8 cellular contexts compared by ENCODE assay signal in the genomic region with DNA sequence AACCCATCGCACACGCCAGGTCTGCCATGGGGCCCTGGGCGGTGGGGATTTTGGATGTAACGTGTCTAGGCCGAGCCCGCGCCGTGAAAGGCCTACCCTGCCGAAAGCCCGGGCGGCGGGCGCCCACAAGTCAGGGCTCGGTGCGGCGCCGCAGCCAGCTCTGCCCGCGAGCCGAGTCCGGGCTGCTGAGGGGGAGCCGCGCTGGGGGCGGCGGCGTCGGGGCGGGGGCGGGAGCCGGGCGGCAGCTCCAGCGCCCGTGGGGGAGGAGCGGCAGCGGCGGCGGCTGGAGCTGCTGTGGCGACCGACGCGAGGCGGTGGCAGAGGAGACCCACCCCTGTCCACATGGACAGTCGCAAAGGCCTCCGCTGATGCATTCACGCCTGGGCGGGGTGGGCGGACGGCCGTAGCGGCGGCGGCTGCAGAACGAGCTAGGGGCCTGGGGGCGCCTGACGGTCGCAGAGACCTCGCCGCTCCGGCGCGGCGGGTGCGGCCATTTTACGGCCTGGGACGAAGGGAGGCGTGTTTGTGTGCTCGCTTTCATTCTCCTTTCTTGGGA. TPM values are rescaled to one million over a fixed set of nuclear protein-coding genes. Genes with fewer than 3 reads are reported as not detected.
DNase-seq lines count a peak whose midpoint lies in the region; ATAC-seq and TF ChIP-seq lines count a peak whose summit lies in the region.

A gene with protein sequence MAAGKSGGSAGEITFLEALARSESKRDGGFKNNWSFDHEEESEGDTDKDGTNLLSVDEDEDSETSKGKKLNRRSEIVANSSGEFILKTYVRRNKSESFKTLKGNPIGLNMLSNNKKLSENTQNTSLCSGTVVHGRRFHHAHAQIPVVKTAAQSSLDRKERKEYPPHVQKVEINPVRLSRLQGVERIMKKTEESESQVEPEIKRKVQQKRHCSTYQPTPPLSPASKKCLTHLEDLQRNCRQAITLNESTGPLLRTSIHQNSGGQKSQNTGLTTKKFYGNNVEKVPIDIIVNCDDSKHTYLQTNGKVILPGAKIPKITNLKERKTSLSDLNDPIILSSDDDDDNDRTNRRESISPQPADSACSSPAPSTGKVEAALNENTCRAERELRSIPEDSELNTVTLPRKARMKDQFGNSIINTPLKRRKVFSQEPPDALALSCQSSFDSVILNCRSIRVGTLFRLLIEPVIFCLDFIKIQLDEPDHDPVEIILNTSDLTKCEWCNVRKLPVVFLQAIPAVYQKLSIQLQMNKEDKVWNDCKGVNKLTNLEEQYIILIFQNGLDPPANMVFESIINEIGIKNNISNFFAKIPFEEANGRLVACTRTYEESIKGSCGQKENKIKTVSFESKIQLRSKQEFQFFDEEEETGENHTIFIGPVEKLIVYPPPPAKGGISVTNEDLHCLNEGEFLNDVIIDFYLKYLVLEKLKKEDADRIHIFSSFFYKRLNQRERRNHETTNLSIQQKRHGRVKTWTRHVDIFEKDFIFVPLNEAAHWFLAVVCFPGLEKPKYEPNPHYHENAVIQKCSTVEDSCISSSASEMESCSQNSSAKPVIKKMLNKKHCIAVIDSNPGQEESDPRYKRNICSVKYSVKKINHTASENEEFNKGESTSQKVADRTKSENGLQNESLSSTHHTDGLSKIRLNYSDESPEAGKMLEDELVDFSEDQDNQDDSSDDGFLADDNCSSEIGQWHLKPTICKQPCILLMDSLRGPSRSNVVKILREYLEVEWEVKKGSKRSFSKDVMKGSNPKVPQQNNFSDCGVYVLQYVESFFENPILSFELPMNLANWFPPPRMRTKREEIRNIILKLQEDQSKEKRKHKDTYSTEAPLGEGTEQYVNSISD (plus strand): TSS at position 273 of the 556 bp plus-strand sequence. CDS start 645 bp downstream, outside the sequence.

- no peaks in the 10 kb centered on the region for H3K36me3 ChIP-seq in right lobe of liver

- intact Hi-C loops in right lobe of liver (cut with DNase I), result no loop called here

- ATAC-seq in GM18909 (IDR thresholded peaks at IDR 0.05; ENCODE audit: poor library complexity, unreplicated experiment) (peak; percentile 71), HG03139 (IDR thresholded peaks at IDR 0.05; ENCODE audit: unreplicated experiment) (peak; percentile 67), right lobe of liver (peak; percentile 91 to 96 (median 93))

- H3K4me3 ChIP-seq in right lobe of liver, result peak within 1 kb of the TSS; percentile 77 to 90 (median 81)

- no peak for TF ChIP-seq CTCF in right lobe of liver (IDR thresholded peaks at IDR 0.05)

- WGBS in right lobe of liver (ENCODE audit: insufficient coverage, low coverage, low lambda C conversion rate, missing lambda C conversion rate), result 0% methylated on average over 5 of the region's 67 CpGs

- DNase-seq in AML-193 (lab: John Stamatoyannopoulos, UW) (peak; percentile 70 to 71), NCI-H524 (lab: John Stamatoyannopoulos, UW) (peak; percentile 50 to 72), dermis blood vessel endothelial cell (peak; percentile 87), right lobe of liver (peak; percentile 87 to 89 (median 88))
- DNase-seq in activated CD4-positive, alpha-beta T cell treated with anti-CD3 and anti-CD28 coated beads, Interleukin-2, amount 50 U/mL, for 48 hours, result peak; percentile 62 to 69
- peak; percentile 67 for DNase-seq in stimulated activated CD4-positive, alpha-beta T cell treated with anti-CD3 and anti-CD28 coated beads, Interleukin-4, amount 100 ng/mL, for 24 hours

- peaks cover 0 to 22% (median 4%) of the 10 kb centered on the region in 4 donors for H3K4me1 ChIP-seq in right lobe of liver

- peak; percentile 91 for TF ChIP-seq POLR2A in right lobe of liver (IDR thresholded peaks at IDR 0.05)

- H3K9me3 ChIP-seq in right lobe of liver, result no peaks in the 10 kb centered on the region

- no peaks in the 10 kb centered on the region for H3K27me3 ChIP-seq in right lobe of liver

- peak within 1 kb of the TSS; percentile 89 to 96 (median 94) for H3K27ac ChIP-seq in right lobe of liver

RNA-seq across cellular contexts. Expression of the gene that starts here (rescaled TPM):
- total RNA-seq in dermis blood vessel endothelial cell, result 76.6 and 80.3 TPM in 2 replicates
- total RNA-seq in right lobe of liver, result 10 to 100 TPM; 21.8 to 43.4 (median 31.6) TPM

Comparison
In these comparisons a context has a peak if more than half of its experiments do, and no peak if none do; other contexts are left out.
1. Peak in every context shown above with its lines: DNase-seq, ATAC-seq, H3K4me3 ChIP-seq and H3K27ac ChIP-seq.